9 cellular contexts compared by ENCODE assay signal in the genomic region with DNA sequence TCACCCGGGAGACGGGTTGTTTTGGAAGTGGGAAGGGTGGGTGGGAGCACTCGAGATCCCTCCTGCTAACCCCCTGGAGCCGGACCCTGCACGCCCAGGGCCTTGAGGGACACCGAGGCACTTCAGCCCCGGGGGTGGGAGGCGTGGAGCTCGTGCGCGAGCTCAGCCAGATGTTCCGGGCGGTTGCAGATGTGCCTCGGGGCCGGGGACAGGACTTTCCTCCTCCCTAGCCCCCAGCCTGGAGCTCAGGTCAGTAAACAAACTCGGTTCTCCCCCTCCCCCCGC. TPM values are rescaled to one million over a fixed set of nuclear protein-coding genes. Genes with fewer than 3 reads are reported as not detected.
DNase-seq lines count a peak whose midpoint lies in the region; ATAC-seq and TF ChIP-seq lines count a peak whose summit lies in the region.
"Had no signal": no experiment of that assay in that cellular context is flagged by ENCODE, and none has a peak within 500 bp of the region (broad histone marks: within the 10 kb centered on the region; RNA-seq: fewer than 3 reads in every experiment).

No MANE protein-coding gene starts in this region.

- no peaks in the 10 kb centered on the region for H3K36me3 ChIP-seq in CD8-positive, alpha-beta T cell (ENCODE audit: insufficient read depth, low read length)
- H3K36me3 ChIP-seq in OCI-LY1 (ENCODE audit: insufficient read depth, low read length) (no peaks in the 10 kb centered on the region), esophagus (ENCODE audit: control insufficient read depth in 2 of 2, insufficient read depth in 2 of 2, low read length in 1 of 2) (no peaks in the 10 kb centered on the region), ovary (no peaks in the 10 kb centered on the region)

- no peak overlapping the region for H3K9ac ChIP-seq in OCI-LY1 (ENCODE audit: low read length)

- POLR2A ChIA-PET in CD8-positive, alpha-beta T cell (lab: Charles Lee) = interaction anchor here (0.8 to 6.8 kb wide), 3 partner anchors 26 to 189 kb away, joined by 4 to 46 read pairs (median 23); no protein-coding TSS in a partner anchor

- H3K4me3 ChIP-seq in CD8-positive, alpha-beta T cell (ENCODE audit: low read depth, low read length) = peak overlapping the region; percentile 66
- peak overlapping the region; percentile 63 for H3K4me3 ChIP-seq in OCI-LY1 (ENCODE audit: low read depth, low read length, poor library complexity, severe bottlenecking)
- H3K4me3 ChIP-seq in esophagus (ENCODE audit: low read depth in 1 of 2, low read length in 2 of 2) = peak overlapping the region; percentile 47 to 53
- peak overlapping the region; percentile 31 for H3K4me3 ChIP-seq in ovary

- TF ChIP-seq POLR2A in ovary (IDR thresholded peaks at IDR 0.05) = no peak

- peak overlapping the region; percentile 60; the same call in 1 of the 2 replicates for H3K4me2 ChIP-seq in OCI-LY1 (ENCODE audit: low read length)

- peaks cover 22% of the 10 kb centered on the region for H3K27me3 Mint-ChIP-seq in CD8-positive, alpha-beta T cell (ENCODE audit: low read depth)

- no peak overlapping the region for H3K27ac ChIP-seq in CD8-positive, alpha-beta T cell (ENCODE audit: low read depth, low read length)
- H3K27ac ChIP-seq in OCI-LY1 (ENCODE audit: low read depth, low read length, poor library complexity, severe bottlenecking) (no peak overlapping the region), esophagus (ENCODE audit: low read depth in 2 of 2, low read length in 1 of 2) (no peak overlapping the region), ovary (no peak overlapping the region)

- no peaks in the 10 kb centered on the region for H3K9me3 Mint-ChIP-seq in CD8-positive, alpha-beta T cell

- no peaks in the 10 kb centered on the region for H3F3A ChIP-seq in OCI-LY1 (ENCODE audit: insufficient read depth, low read length)

- H3K9me3 ChIP-seq in CD8-positive, alpha-beta T cell (ENCODE audit: low read length) = no peaks in the 10 kb centered on the region
- H3K9me3 ChIP-seq in OCI-LY1 (ENCODE audit: low read length) = no peaks in the 10 kb centered on the region
- peaks cover 0 to 2% of the 10 kb centered on the region in 2 donors for H3K9me3 ChIP-seq in esophagus (ENCODE audit: control insufficient read depth in 2 of 2, insufficient read depth in 1 of 2, low read depth in 1 of 2, low read length in 1 of 2)
- no peaks in the 10 kb centered on the region for H3K9me3 ChIP-seq in ovary

- H3K27me3 ChIP-seq in CD8-positive, alpha-beta T cell (ENCODE audit: insufficient read depth, low read length) = peaks cover 13% of the 10 kb centered on the region
- peaks cover 16% of the 10 kb centered on the region; the same call in 1 of the 2 replicates for H3K27me3 ChIP-seq in OCI-LY1 (ENCODE audit: insufficient read depth, low read length)
- no peaks in the 10 kb centered on the region for H3K27me3 ChIP-seq in esophagus (ENCODE audit: control insufficient read depth in 1 of 2, insufficient read depth in 2 of 2, low read length in 2 of 2)
- no peaks in the 10 kb centered on the region for H3K27me3 ChIP-seq in ovary

- H3K4me1 ChIP-seq in CD8-positive, alpha-beta T cell (ENCODE audit: insufficient read depth, low read length) = peaks cover 39% of the 10 kb centered on the region
- H3K4me1 ChIP-seq in OCI-LY1 (ENCODE audit: insufficient read depth, low read length, severe bottlenecking) = peaks cover 35% of the 10 kb centered on the region
- H3K4me1 ChIP-seq in esophagus (ENCODE audit: control insufficient read depth in 2 of 2, insufficient read depth in 2 of 2, low read length in 1 of 2) = peaks cover 13 to 29% of the 10 kb centered on the region in 2 donors
- H3K4me1 ChIP-seq in ovary (ENCODE audit: insufficient read depth) = peaks cover 15% of the 10 kb centered on the region

- H3K4me3 Mint-ChIP-seq in CD8-positive, alpha-beta T cell = peak overlapping the region; percentile 68

- no peaks in the 10 kb centered on the region for H3K9me2 ChIP-seq in OCI-LY1 (ENCODE audit: low read depth, low read length)

- H3K79me2 ChIP-seq in OCI-LY1 (ENCODE audit: insufficient read depth, low read length) = no peaks in the 10 kb centered on the region

- H4K20me1 ChIP-seq in OCI-LY1 (ENCODE audit: insufficient read depth, low read length) = no peaks in the 10 kb centered on the region

- H2AFZ ChIP-seq in OCI-LY1 (ENCODE audit: low read length) = no peak overlapping the region

- no peaks in the 10 kb centered on the region for H3K36me3 Mint-ChIP-seq in CD8-positive, alpha-beta T cell

- no peak for TF ChIP-seq EP300 in ovary (IDR thresholded peaks at IDR 0.05)

- ATAC-seq in CD8-positive, alpha-beta T cell = no peak

- H3K4me1 Mint-ChIP-seq in CD8-positive, alpha-beta T cell (ENCODE audit: low read depth) = peaks cover 24% of the 10 kb centered on the region

- DNase-seq in CD8-positive, alpha-beta T cell = no peak
- DNase-seq in ovary (no peak), GM10266 (ENCODE audit: extremely low spot score) (no peak), NCI-H524 treated with DMSO at 0.1 percent for 48 hours (lab: John Stamatoyannopoulos, UW) (no peak), CD1c-positive myeloid dendritic cell (ENCODE audit: extremely low spot score) (no peak), GM03348 (ENCODE audit: low spot score) (no peak)
- DNase-seq: occipital lobe had no signal

- WGBS in esophagus, 2 donors = 1% methylated on average over 16 to 17 of the region's 17 CpGs
- 0 to 1% (median 1%) methylated on average over 15 to 17 of the region's 17 CpGs for WGBS in ovary, 3 donors

- CTCF ChIA-PET in CD8-positive, alpha-beta T cell (lab: Charles Lee) = interaction anchor here (1.2 to 9.5 kb wide), 17 partner anchors 9 to 396 kb away, joined by 3 to 397 read pairs (median 15); no protein-coding TSS in a partner anchor

- TF ChIP-seq CTCF in CD8-positive, alpha-beta T cell (IDR thresholded peaks at IDR 0.05) = no peak
- no peak for TF ChIP-seq CTCF in OCI-LY1 (IDR thresholded peaks at IDR 0.05; ENCODE audit: low read length)
- TF ChIP-seq CTCF in ovary (IDR thresholded peaks at IDR 0.05) = no peak
- TF ChIP-seq CTCF in GM10266 (IDR thresholded peaks at IDR 0.05; ENCODE audit: control insufficient read depth, insufficient read depth, low read depth, missing control alignments) = no peak

- intact Hi-C loops in CD8-positive, alpha-beta T cell (cut with DNase I, micrococcal nuclease) = loop anchor here (2.0 to 10.0 kb wide), 5 partner anchors 38 to 395 kb away; a partner anchor contains a TSS
- intact Hi-C loops in ovary (cut with DNase I) = loop anchor here in 3 of 4 donors (5.0 kb wide), 3 partner anchors 108 to 303 kb away; no protein-coding TSS in a partner anchor

- no peak overlapping the region for H3K27ac Mint-ChIP-seq in CD8-positive, alpha-beta T cell

RNA-seq across cellular contexts. Expression of a gene that starts 3.3 kb away (rescaled TPM):
- total RNA-seq in CD8-positive, alpha-beta T cell = 10 to 100 TPM; 10.8 to 12.3 TPM
- polyA plus RNA-seq in esophagus (under 1 TPM; 0.20 to 0.25 TPM), ovary (1 to 10 TPM; 1.1 to 1.9 TPM)
- 10 to 100 TPM in 1 of 7 donors, 1 to 10 TPM in 6; 2.2 to 16.4 (median 5.0) TPM for total RNA-seq in ovary
